35 cellular contexts compared by ENCODE assay signal in the genomic region with DNA sequence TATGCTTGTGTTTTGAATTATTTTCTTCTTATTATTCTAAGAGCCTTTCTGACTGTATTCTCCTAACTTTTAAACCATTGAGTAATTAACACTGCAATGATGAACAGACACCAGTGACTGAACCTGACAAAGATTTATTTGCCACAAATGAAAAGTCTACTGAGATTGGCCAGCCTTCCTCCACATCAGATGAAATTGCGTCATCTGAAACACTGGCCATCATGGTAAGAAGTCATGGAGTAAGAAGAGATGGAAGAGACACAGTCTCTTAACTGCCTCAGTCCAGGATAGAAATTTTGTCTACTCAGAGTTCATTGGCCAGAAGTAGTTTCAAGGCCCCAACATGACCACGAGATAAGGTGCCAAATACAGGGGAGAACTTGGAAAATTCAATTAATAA.
"Had no signal": no experiment of that assay in that cellular context is flagged by ENCODE, and none has a peak within 500 bp of the region (broad histone marks: within the 10 kb centered on the region; RNA-seq: fewer than 3 reads in every experiment).

No MANE protein-coding gene starts in this region.

- H3K9me3 ChIP-seq: MG63 had no signal

- H3K27me3 ChIP-seq: MG63 had no signal

- H3K36me3 ChIP-seq: MG63 had no signal

- DNase-seq: Karpas-422, Kasumi-1, MG63, MM.1S, NCI-H1048, NCI-H1092, NCI-H1092 treated with DMSO at 0.1 percent for 48 hours, NCI-H1105, NCI-H1105 treated with DMSO at 0.1 percent for 48 hours, NCI-H1417, NCI-H1417 treated with DMSO at 0.1 percent for 48 hours, NCI-H1436, NCI-H1436 treated with DMSO at 0.1 percent for 48 hours, NCI-H146, NCI-H1694, NCI-H1694 treated with DMSO at 0.1 percent for 48 hours, NCI-H187, NCI-H187 treated with DMSO at 0.1 percent for 48 hours, NCI-H1930, NCI-H2029, NCI-H2029 treated with DMSO at 0.1 percent for 48 hours, NCI-H2081, NCI-H2081 treated with DMSO at 0.1 percent for 48 hours, NCI-H2107, NCI-H2171, NCI-H2171 treated with DMSO at 0.1 percent for 48 hours, NCI-H2227 treated with DMSO at 0.1 percent for 48 hours, NCI-H226, NCI-H345, NCI-H446, NCI-H446 treated with DMSO at 0.1 percent for 48 hours, NCI-H510A, NCI-H510A treated with DMSO at 0.1 percent for 48 hours, NCI-H524, NCI-H524 treated with DMSO at 0.1 percent for 48 hours had no signal

- H3K4me3 ChIP-seq: MG63 had no signal
